In the genomic region with DNA sequence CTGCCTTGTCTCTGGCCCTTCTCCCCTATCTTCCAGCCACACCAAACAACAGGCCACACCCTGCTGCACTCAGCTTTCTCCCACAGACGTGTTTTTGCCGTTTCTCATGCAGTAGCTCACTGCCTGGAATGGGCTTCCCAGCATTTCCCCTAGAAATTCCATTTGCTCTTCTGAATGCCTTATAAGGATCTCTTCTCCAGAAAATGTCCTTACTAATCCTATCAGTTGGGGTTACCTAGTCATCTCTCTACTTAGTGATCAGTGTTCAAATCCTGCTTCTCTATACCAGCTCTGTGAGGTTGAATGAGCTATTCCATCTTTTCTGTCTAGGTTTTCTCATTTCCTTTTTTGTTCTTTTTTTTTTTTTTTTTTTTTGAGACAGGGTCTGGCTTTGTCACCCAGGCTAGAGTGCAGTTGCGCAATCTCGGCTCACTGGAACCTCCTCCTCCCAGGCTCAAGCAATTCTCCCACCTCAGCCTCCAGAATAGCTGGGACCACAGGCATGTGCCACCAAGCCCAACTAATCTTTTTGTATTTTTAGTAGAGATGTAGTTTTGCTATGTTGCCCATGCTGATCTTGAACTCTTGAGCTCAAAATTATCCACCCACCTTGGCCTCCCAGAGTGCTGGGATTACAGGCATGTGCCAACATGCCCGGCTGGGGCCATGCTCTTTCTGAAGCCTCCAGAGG, we compare ENCODE assay signal across 9 cellular contexts.
DNase-seq lines count a peak whose midpoint lies in the region; ATAC-seq and TF ChIP-seq lines count a peak whose summit lies in the region.
"Had no signal": no experiment of that assay in that cellular context is flagged by ENCODE, and none has a peak within 500 bp of the region (broad histone marks: within the 10 kb centered on the region; RNA-seq: fewer than 3 reads in every experiment).

No MANE protein-coding gene starts in this region.

- H3K79me2 ChIP-seq in PC-3 (ENCODE audit: low read length) (peaks cover 9% of the 10 kb centered on the region; the same call in 1 of the 2 replicates), osteoblast (ENCODE audit: insufficient read depth, low read length) (no peaks in the 10 kb centered on the region)

- H3K9me2 ChIP-seq in PC-3 (replicated peaks; ENCODE audit: low read length): no peaks in the 10 kb centered on the region

- DNase-seq in EH (ENCODE audit: low read depth) (peak; percentile 98), PC-3 (peak; percentile 72), esophagus squamous epithelium (lab: John Stamatoyannopoulos, UW) (no peak), osteoblast (ENCODE audit: insufficient read length, low spot score, missing footprints) (peak; percentile 93), AML-193 (lab: John Stamatoyannopoulos, UW) (no peak), COLO829 (ENCODE audit: low spot score) (no peak)
- DNase-seq: nucleus accumbens had no signal

- no TSS peak for BruUV-seq in PC-3 (replicated peaks; lab: Mats Ljungman, UMichigan)

- H3K27me3 ChIP-seq in PC-3 (ENCODE audit: low read length) (no peaks in the 10 kb centered on the region), esophagus squamous epithelium (no peaks in the 10 kb centered on the region), osteoblast (ENCODE audit: insufficient read depth, low read length) (no peaks in the 10 kb centered on the region)

- WGBS in esophagus squamous epithelium, 2 donors: 47 to 49% methylated on average over 4 to 5 of the region's 5 CpGs

- no peaks in the 10 kb centered on the region for H4K20me1 ChIP-seq in PC-3 (ENCODE audit: low read length)
- H4K20me1 ChIP-seq in osteoblast (ENCODE audit: insufficient read depth, low read length): no peaks in the 10 kb centered on the region

- H3K27ac ChIP-seq in PC-3 (ENCODE audit: low read length): peak overlapping the region; percentile 84
- peak overlapping the region; percentile 85 to 100 (median 98) for H3K27ac ChIP-seq in esophagus squamous epithelium
- H3K27ac ChIP-seq in osteoblast (ENCODE audit: low read depth, low read length): peak overlapping the region; percentile 96

- H3K9me3 ChIP-seq in PC-3 (ENCODE audit: low read length): no peaks in the 10 kb centered on the region
- H3K9me3 ChIP-seq in esophagus squamous epithelium: no peaks in the 10 kb centered on the region
- H3K9me3 ChIP-seq in osteoblast (ENCODE audit: low read depth, low read length): no peaks in the 10 kb centered on the region

- H3K4me3 ChIP-seq in PC-3 (ENCODE audit: low read length): no peak overlapping the region
- no peak overlapping the region for H3K4me3 ChIP-seq in esophagus squamous epithelium
- H3K4me3 ChIP-seq in osteoblast (ENCODE audit: insufficient read depth, low read length): peak overlapping the region; percentile 52

- H3K4me2 ChIP-seq in PC-3 (ENCODE audit: low read length) (peak overlapping the region; percentile 33), osteoblast (ENCODE audit: insufficient read depth, low read length) (peak overlapping the region; percentile 82)

- H2AFZ ChIP-seq in PC-3 (ENCODE audit: low read length) (peak overlapping the region; percentile 45), osteoblast (ENCODE audit: low read length) (peak overlapping the region; percentile 91)

- peaks cover 40% of the 10 kb centered on the region for H3K4me1 ChIP-seq in PC-3 (ENCODE audit: insufficient read depth, low read length)
- H3K4me1 ChIP-seq in esophagus squamous epithelium: peaks cover 27 to 75% (median 41%) of the 10 kb centered on the region in 3 donors
- H3K4me1 ChIP-seq in osteoblast (ENCODE audit: insufficient read depth, low read length): peaks cover 22% of the 10 kb centered on the region

- no peak for TF ChIP-seq POLR2A in esophagus squamous epithelium (IDR thresholded peaks at IDR 0.05)

- POLR2A ChIA-PET in PC-3 (lab: Charles Lee; ENCODE audit: unreplicated experiment): interaction anchor here (0.6 kb wide), 1 partner anchor 17 kb away, joined by 3 read pairs; no protein-coding TSS in a partner anchor

- TF ChIP-seq CTCF in PC-3 (conservative IDR thresholded peaks at IDR 0.05; ENCODE audit: low read depth, low read length): no peak
- no peak for TF ChIP-seq CTCF in esophagus squamous epithelium (IDR thresholded peaks at IDR 0.05)
- TF ChIP-seq CTCF in osteoblast (IDR thresholded peaks at IDR 0.05; ENCODE audit: extremely low read depth, low read depth, low read length): no peak

- no peaks in the 10 kb centered on the region for H3F3A ChIP-seq in PC-3 (ENCODE audit: low read length, unreplicated experiment)

- intact Hi-C loops in PC-3 (cut with micrococcal nuclease) (no loop called here), esophagus squamous epithelium (cut with DNase I) (no loop called here)

- H3K36me3 ChIP-seq in PC-3 (ENCODE audit: low read depth, low read length): no peaks in the 10 kb centered on the region
- H3K36me3 ChIP-seq in esophagus squamous epithelium: no peaks in the 10 kb centered on the region
- no peaks in the 10 kb centered on the region for H3K36me3 ChIP-seq in osteoblast (ENCODE audit: insufficient read depth, low read length)

- peak overlapping the region; percentile 42 for H3K9ac ChIP-seq in PC-3 (ENCODE audit: low read length)

- ATAC-seq in PC-3 (peak; percentile 1; the same call in 1 of the 2 replicates), HG03045 (IDR thresholded peaks at IDR 0.05; ENCODE audit: unreplicated experiment) (no peak), GM18873 (IDR thresholded peaks at IDR 0.05; ENCODE audit: low FRiP score, unreplicated experiment) (no peak)

- CTCF ChIA-PET in PC-3 (lab: Charles Lee): interaction anchor here (0.6 kb wide), 1 partner anchor 227 kb away, joined by 6 read pairs; no protein-coding TSS in a partner anchor

Comparison
In these comparisons a context has a peak if more than half of its experiments do, and no peak if none do; other contexts are left out.
1. DNase-seq: peak in EH (single experiment), PC-3 (single experiment) and osteoblast (single experiment); none in esophagus squamous epithelium (single experiment), AML-193 (0 of 2) and COLO829 (single experiment).
2. Peak in every context shown above with its lines, with median percentiles within 50 percentile points of each other: H3K27ac ChIP-seq.